18 cellular contexts compared by ENCODE assay signal in genomic region chr2:233233618-233234230, GRCh38. TPM values are rescaled to one million over a fixed set of nuclear protein-coding genes. Genes with fewer than 3 reads are reported as not detected.
DNase-seq lines count a peak whose midpoint lies in the region; ATAC-seq lines count a peak whose summit lies in the region.
"Had no signal": no experiment of that assay in that cellular context is flagged by ENCODE, and none has a peak within 500 bp of the region (broad histone marks: within the 10 kb centered on the region; RNA-seq: fewer than 3 reads in every experiment).

No MANE protein-coding gene starts in this region.

- H3K4me1 Mint-ChIP-seq in activated naive CD4-positive, alpha-beta T cell treated with anti-CD3 and anti-CD28 coated beads, Interleukin-2, amount 50 U/mL, for 24 hours, result peaks cover 27% of the 10 kb centered on the region
- peaks cover 59% of the 10 kb centered on the region for H3K4me1 Mint-ChIP-seq in activated T-helper 2 cell treated with anti-CD3 and anti-CD28 coated beads, Interferon-gamma antibody, Interleukin-2, Interleukin-4, amounts not matched to agents 10 μg/mL and 5 μg/mL and 100 μg/mL, durations not matched to agents 14 hours and 24 hours and 36 hours (ENCODE audit: low read depth)
- peaks cover 74% of the 10 kb centered on the region for H3K4me1 Mint-ChIP-seq in stimulated activated naive CD8-positive, alpha-beta T cell treated with anti-CD3 and anti-CD28 coated beads, Interleukin-15, amount 100 ng/mL, for 72 hours
- H3K4me1 Mint-ChIP-seq: nephron progenitor cell had no signal

- H3K9me3 Mint-ChIP-seq in activated naive CD4-positive, alpha-beta T cell treated with anti-CD3 and anti-CD28 coated beads, Interleukin-2, amount 50 U/mL, for 24 hours, result no peaks in the 10 kb centered on the region
- H3K9me3 Mint-ChIP-seq in activated T-helper 2 cell treated with anti-CD3 and anti-CD28 coated beads, Interferon-gamma antibody, Interleukin-2, Interleukin-4, amounts not matched to agents 10 μg/mL and 5 μg/mL and 100 μg/mL, durations not matched to agents 14 hours and 24 hours and 36 hours, result peaks cover 10% of the 10 kb centered on the region
- peaks cover 0 to 5% of the 10 kb centered on the region in 2 donors for H3K9me3 Mint-ChIP-seq in stimulated activated naive CD8-positive, alpha-beta T cell treated with anti-CD3 and anti-CD28 coated beads, Interleukin-15, amount 100 ng/mL, for 72 hours

- intact Hi-C loops in activated T-helper 2 cell treated with anti-CD3 and anti-CD28 coated beads, Interferon-gamma antibody, Interleukin-2, Interleukin-4, amounts not matched to agents 10 μg/mL and 5 μg/mL and 100 μg/mL, durations not matched to agents 14 hours and 24 hours and 36 hours (cut with micrococcal nuclease), result loop anchor here (1.0 to 2.0 kb wide), 4 partner anchors 10 to 173 kb away; partner anchors contain the start of gene INPP5D

- H3K27me3 Mint-ChIP-seq in activated naive CD4-positive, alpha-beta T cell treated with anti-CD3 and anti-CD28 coated beads, Interleukin-2, amount 50 U/mL, for 24 hours, result no peaks in the 10 kb centered on the region
- H3K27me3 Mint-ChIP-seq in activated T-helper 2 cell treated with anti-CD3 and anti-CD28 coated beads, Interferon-gamma antibody, Interleukin-2, Interleukin-4, amounts not matched to agents 10 μg/mL and 5 μg/mL and 100 μg/mL, durations not matched to agents 14 hours and 24 hours and 36 hours (ENCODE audit: low read depth), result no peaks in the 10 kb centered on the region
- H3K27me3 Mint-ChIP-seq in stimulated activated naive CD8-positive, alpha-beta T cell treated with anti-CD3 and anti-CD28 coated beads, Interleukin-15, amount 100 ng/mL, for 72 hours, result no peaks in the 10 kb centered on the region

- DNase-seq in activated naive CD4-positive, alpha-beta T cell treated with Interleukin-2 at 50 U/mL for 16 hours, result no peak
- DNase-seq in NOMO-1 treated with DMSO at 0.1 percent for 48 hours (lab: John Stamatoyannopoulos, UW; ENCODE audit: unreplicated experiment) (peak; percentile 78), cerebellar nuclear complex (lab: John Stamatoyannopoulos, UW) (no peak)
- DNase-seq in activated T-helper 2 cell treated with anti-CD3 and anti-CD28 coated beads, Interferon-gamma antibody, Interleukin-2, Interleukin-4, amounts not matched to agents 10 μg/mL and 5 μg/mL and 100 μg/mL, durations not matched to agents 14 hours and 24 hours and 36 hours (ENCODE audit: low spot score), result no peak
- no peak for DNase-seq in stimulated activated naive CD8-positive, alpha-beta T cell treated with anti-CD3 and anti-CD28 coated beads, Interleukin-15, amount 100 ng/mL, for 72 hours
- DNase-seq: anterior cingulate cortex; caudate nucleus; midbrain; NCI-H1105; NCI-H2081; NCI-H446 treated with DMSO at 0.1 percent for 48 hours; nephron progenitor cell; RPMI8226; stimulated activated naive CD4-positive, alpha-beta T cell treated with Interleukin-2 at 50 U/mL for 16 hours; transverse colon had no signal

- ATAC-seq in stimulated activated naive CD8-positive, alpha-beta T cell treated with anti-CD3 and anti-CD28 coated beads, Interleukin-15, amount 100 ng/mL, for 72 hours, result no peak
- ATAC-seq in GM18870 (IDR thresholded peaks at IDR 0.05; ENCODE audit: unreplicated experiment), result no peak
- ATAC-seq: left lobe of liver had no signal

- H3K4me3 Mint-ChIP-seq in activated naive CD4-positive, alpha-beta T cell treated with anti-CD3 and anti-CD28 coated beads, Interleukin-2, amount 50 U/mL, for 24 hours, result peak overlapping the region; percentile 40
- H3K4me3 Mint-ChIP-seq in activated T-helper 2 cell treated with anti-CD3 and anti-CD28 coated beads, Interferon-gamma antibody, Interleukin-2, Interleukin-4, amounts not matched to agents 10 μg/mL and 5 μg/mL and 100 μg/mL, durations not matched to agents 14 hours and 24 hours and 36 hours (ENCODE audit: low read depth), result peak overlapping the region; percentile 62
- peak overlapping the region; percentile 52 to 71 for H3K4me3 Mint-ChIP-seq in stimulated activated naive CD8-positive, alpha-beta T cell treated with anti-CD3 and anti-CD28 coated beads, Interleukin-15, amount 100 ng/mL, for 72 hours
- H3K4me3 Mint-ChIP-seq: nephron progenitor cell had no signal

- no peak overlapping the region for H3K27ac Mint-ChIP-seq in activated naive CD4-positive, alpha-beta T cell treated with anti-CD3 and anti-CD28 coated beads, Interleukin-2, amount 50 U/mL, for 24 hours
- peak overlapping the region; percentile 92 for H3K27ac Mint-ChIP-seq in activated T-helper 2 cell treated with anti-CD3 and anti-CD28 coated beads, Interferon-gamma antibody, Interleukin-2, Interleukin-4, amounts not matched to agents 10 μg/mL and 5 μg/mL and 100 μg/mL, durations not matched to agents 14 hours and 24 hours and 36 hours
- H3K27ac Mint-ChIP-seq in stimulated activated naive CD8-positive, alpha-beta T cell treated with anti-CD3 and anti-CD28 coated beads, Interleukin-15, amount 100 ng/mL, for 72 hours, result peak overlapping the region in 1 of 2 donors; percentile 60
- H3K27ac Mint-ChIP-seq: nephron progenitor cell had no signal

- H3K36me3 Mint-ChIP-seq in activated naive CD4-positive, alpha-beta T cell treated with anti-CD3 and anti-CD28 coated beads, Interleukin-2, amount 50 U/mL, for 24 hours, result no peaks in the 10 kb centered on the region
- H3K36me3 Mint-ChIP-seq in activated T-helper 2 cell treated with anti-CD3 and anti-CD28 coated beads, Interferon-gamma antibody, Interleukin-2, Interleukin-4, amounts not matched to agents 10 μg/mL and 5 μg/mL and 100 μg/mL, durations not matched to agents 14 hours and 24 hours and 36 hours (ENCODE audit: low read depth), result peaks cover 10% of the 10 kb centered on the region

RNA-seq across cellular contexts. Expression of gene ATG16L1, which starts 17.7 kb away (rescaled TPM):
- total RNA-seq in activated T-helper 2 cell treated with anti-CD3 and anti-CD28 coated beads, Interferon-gamma antibody, Interleukin-2, Interleukin-4, amounts not matched to agents 10 μg/mL and 5 μg/mL and 100 μg/mL, durations not matched to agents 14 hours and 24 hours and 36 hours, result 33.5 and 35.5 TPM in 2 replicates
